ENCODE assay signal across 8 cellular contexts in genomic region chr7:130063036-130063435, GRCh38. TPM values are rescaled to one million over a fixed set of nuclear protein-coding genes. Genes with fewer than 3 reads are reported as not detected.
DNase-seq lines count a peak whose midpoint lies in the region; ATAC-seq and TF ChIP-seq lines count a peak whose summit lies in the region.

No MANE protein-coding gene starts in this region.

- no peaks in the 10 kb centered on the region for H3K36me3 ChIP-seq in endodermal cell (ENCODE audit: control insufficient read depth, insufficient read depth, low read length)

- no peaks in the 10 kb centered on the region for H3K36me3 Mint-ChIP-seq in activated CD8-positive, alpha-beta T cell treated with anti-CD3 and anti-CD28 coated beads for 36 hours (ENCODE audit: low read depth)
- H3K36me3 Mint-ChIP-seq in endodermal cell (ENCODE audit: low read depth) (no peaks in the 10 kb centered on the region), osteocyte (ENCODE audit: unreplicated experiment) (no peaks in the 10 kb centered on the region)

- no peak overlapping the region for H3K27ac Mint-ChIP-seq in activated CD8-positive, alpha-beta T cell treated with anti-CD3 and anti-CD28 coated beads for 36 hours
- H3K27ac Mint-ChIP-seq in endodermal cell (no peak overlapping the region), osteocyte (ENCODE audit: unreplicated experiment) (no peak overlapping the region)

- H3K9me3 ChIP-seq in endodermal cell (ENCODE audit: control insufficient read depth, low read length) = no peaks in the 10 kb centered on the region

- no peak overlapping the region for H3K9ac ChIP-seq in endodermal cell (ENCODE audit: extremely low read depth, low read length, poor library complexity, severe bottlenecking)

- intact Hi-C loops in activated CD8-positive, alpha-beta T cell treated with anti-CD3 and anti-CD28 coated beads for 36 hours (cut with micrococcal nuclease) = no loop called here

- H3K27ac ChIP-seq in endodermal cell (ENCODE audit: low read depth, low read length) = no peak overlapping the region

- no peak overlapping the region for H3K4me3 Mint-ChIP-seq in activated CD8-positive, alpha-beta T cell treated with anti-CD3 and anti-CD28 coated beads for 36 hours
- no peak overlapping the region for H3K4me3 Mint-ChIP-seq in endodermal cell
- H3K4me3 Mint-ChIP-seq in osteocyte (ENCODE audit: unreplicated experiment) = no peak overlapping the region

- peak; percentile 63 for DNase-seq in NCI-H2196 (lab: John Stamatoyannopoulos, UW; ENCODE audit: unreplicated experiment)
- DNase-seq in NCI-H2196 treated with DMSO at 0.1 percent for 48 hours (lab: John Stamatoyannopoulos, UW; ENCODE audit: unreplicated experiment) = no peak
- peak; percentile 82 for DNase-seq in NCI-H69 (lab: John Stamatoyannopoulos, UW)
- DNase-seq in activated CD8-positive, alpha-beta T cell treated with anti-CD3 and anti-CD28 coated beads for 36 hours = peak; percentile 89
- peak; percentile 94 for DNase-seq in endodermal cell
- peak; percentile 85 for DNase-seq in osteocyte (ENCODE audit: extremely low spot score, unreplicated experiment)
- DNase-seq in epidermal melanocyte (ENCODE audit: insufficient read length, low spot score) = no peak

- no peak overlapping the region for H3K4me3 ChIP-seq in endodermal cell (ENCODE audit: low read length)

- H3K27me3 Mint-ChIP-seq in activated CD8-positive, alpha-beta T cell treated with anti-CD3 and anti-CD28 coated beads for 36 hours = peaks cover 3% of the 10 kb centered on the region
- no peaks in the 10 kb centered on the region for H3K27me3 Mint-ChIP-seq in endodermal cell (ENCODE audit: insufficient read depth)
- no peaks in the 10 kb centered on the region for H3K27me3 Mint-ChIP-seq in osteocyte (ENCODE audit: unreplicated experiment)

- H3K4me1 ChIP-seq in endodermal cell (ENCODE audit: control insufficient read depth, insufficient read depth, low read length) = no peaks in the 10 kb centered on the region

- H3K4me1 Mint-ChIP-seq in activated CD8-positive, alpha-beta T cell treated with anti-CD3 and anti-CD28 coated beads for 36 hours (ENCODE audit: low read depth) = peaks cover 2% of the 10 kb centered on the region
- peaks cover 5% of the 10 kb centered on the region for H3K4me1 Mint-ChIP-seq in endodermal cell
- H3K4me1 Mint-ChIP-seq in osteocyte (ENCODE audit: unreplicated experiment) = peaks cover 6% of the 10 kb centered on the region

- CTCF ChIA-PET in activated CD8-positive, alpha-beta T cell treated with anti-CD3 and anti-CD28 coated beads for 36 hours (lab: Charles Lee) = interaction anchor here (0.6 to 4.6 kb wide), 5 partner anchors 9 to 695 kb away, joined by 3 to 19 read pairs (median 3); no protein-coding TSS in a partner anchor

- POLR2A ChIA-PET in activated CD8-positive, alpha-beta T cell treated with anti-CD3 and anti-CD28 coated beads for 36 hours (lab: Charles Lee) = no interaction called here

- WGBS in endodermal cell (ENCODE audit: insufficient coverage in 1 of 2, insufficient read length in 1 of 2), 2 experiments = 17 to 43% methylated on average over 1 to 2 of the region's 2 CpGs

- TF ChIP-seq CTCF in activated CD8-positive, alpha-beta T cell treated with anti-CD3 and anti-CD28 coated beads for 36 hours (IDR thresholded peaks at IDR 0.05) = peak; percentile 78
- TF ChIP-seq CTCF in endodermal cell (conservative IDR thresholded peaks at IDR 0.05) = peak; percentile 96
- peak; percentile 70 for TF ChIP-seq CTCF in osteocyte (IDR thresholded peaks at IDR 0.05)

- no peaks in the 10 kb centered on the region for H3K9me3 Mint-ChIP-seq in activated CD8-positive, alpha-beta T cell treated with anti-CD3 and anti-CD28 coated beads for 36 hours
- H3K9me3 Mint-ChIP-seq in endodermal cell = no peaks in the 10 kb centered on the region
- H3K9me3 Mint-ChIP-seq in osteocyte (ENCODE audit: unreplicated experiment) = no peaks in the 10 kb centered on the region

- no peaks in the 10 kb centered on the region for H3K27me3 ChIP-seq in endodermal cell (ENCODE audit: control insufficient read depth, insufficient read depth, low read length, poor library complexity, severe bottlenecking)

- ATAC-seq in activated CD8-positive, alpha-beta T cell treated with anti-CD3 and anti-CD28 coated beads for 36 hours = peak; percentile 90
- no peak for ATAC-seq in GM21717 (IDR thresholded peaks at IDR 0.05; ENCODE audit: unreplicated experiment)

RNA-seq across cellular contexts. Expression of gene KLHDC10, which starts 7.3 kb away (rescaled TPM):
- 10 to 100 TPM; 12.8 to 14.3 TPM for total RNA-seq in activated CD8-positive, alpha-beta T cell treated with anti-CD3 and anti-CD28 coated beads for 36 hours
- total RNA-seq in endodermal cell = 10 to 100 TPM; 20.6 to 22.2 TPM
- 25.8 TPM for polyA plus RNA-seq in endodermal cell (2013, experiment 1 of 2)
- 26.7 TPM for polyA plus RNA-seq in endodermal cell (2013, experiment 2 of 2)
- total RNA-seq in osteocyte = 26.5 and 35.3 TPM in 2 replicates

RNA-seq across cellular contexts. Expression of gene ZC3HC1, which starts 11.9 kb away (rescaled TPM):
- total RNA-seq in activated CD8-positive, alpha-beta T cell treated with anti-CD3 and anti-CD28 coated beads for 36 hours = 10 to 100 TPM; 21.0 to 25.0 TPM
- 10 to 100 TPM; 28.0 to 28.2 TPM for total RNA-seq in endodermal cell
- polyA plus RNA-seq in endodermal cell (2013, experiment 1 of 2) = 29.4 TPM
- 31.1 TPM for polyA plus RNA-seq in endodermal cell (2013, experiment 2 of 2)
- total RNA-seq in osteocyte = 19.5 and 19.8 TPM in 2 replicates

Comparison
In these comparisons a context has a peak if more than half of its experiments do, and no peak if none do; other contexts are left out.
1. DNase-seq: peak in NCI-H2196 (single experiment), NCI-H69 (single experiment), activated CD8-positive, alpha-beta T cell treated with anti-CD3 and anti-CD28 coated beads for 36 hours (single experiment), endodermal cell (single experiment) and osteocyte (single experiment); none in NCI-H2196 treated with DMSO at 0.1 percent for 48 hours (single experiment) and epidermal melanocyte (single experiment).
2. Peak in every context shown above with its lines, with median percentiles within 50 percentile points of each other: CTCF ChIP-seq.